In the genomic region with DNA sequence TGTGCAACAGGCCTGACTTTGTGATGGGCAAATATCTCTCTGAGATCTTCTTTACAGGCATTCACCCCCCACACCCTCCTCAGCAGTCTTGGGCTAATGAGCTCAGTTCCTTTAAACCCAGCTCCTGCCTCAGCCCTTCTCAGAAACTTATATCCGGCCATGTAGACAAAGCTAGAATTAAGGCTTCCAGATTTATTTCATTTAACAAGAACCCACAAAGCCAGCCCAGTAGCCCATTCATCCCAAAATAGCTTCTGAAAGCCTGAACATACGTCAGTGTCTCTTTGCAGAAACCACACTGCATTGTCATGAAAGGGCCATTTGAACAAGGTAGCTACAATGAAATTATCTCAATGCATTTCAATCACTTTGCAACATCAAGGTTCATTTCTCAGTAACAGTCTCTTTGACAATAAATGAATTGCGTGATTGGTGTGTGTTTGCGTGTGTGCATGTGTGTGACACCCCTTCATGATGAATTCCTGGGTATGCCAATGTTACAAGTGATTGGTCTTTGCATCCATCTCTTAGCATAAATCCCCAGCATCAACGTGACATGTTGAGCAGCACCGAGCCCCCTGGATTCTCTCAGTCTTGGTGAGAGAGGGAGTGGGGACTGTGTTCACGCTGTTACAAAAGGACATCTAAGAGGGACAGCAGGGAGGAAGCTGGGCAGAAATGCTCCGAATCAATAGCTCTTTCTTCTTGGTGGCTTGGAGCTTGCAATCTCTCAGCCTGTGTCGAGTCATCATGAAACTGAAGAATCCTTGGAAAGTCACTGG, we compare ENCODE assay signal across 17 cellular contexts.
DNase-seq lines count a peak whose midpoint lies in the region; ATAC-seq, FAIRE-seq and TF ChIP-seq lines count a peak whose summit lies in the region.
"Had no signal": no experiment of that assay in that cellular context is flagged by ENCODE, and none has a peak within 500 bp of the region (broad histone marks: within the 10 kb centered on the region; RNA-seq: fewer than 3 reads in every experiment).

No MANE protein-coding gene starts in this region.

- H3K4me3 Mint-ChIP-seq in astrocyte (ENCODE audit: unreplicated experiment) (no peak overlapping the region), glutamatergic neuron (ENCODE audit: unreplicated experiment) (no peak overlapping the region)
- H3K4me3 Mint-ChIP-seq: IgD-negative memory B cell, WTC11 had no signal

- H3K27me3 ChIP-seq in astrocyte (ENCODE audit: insufficient read depth, low read length): no peaks in the 10 kb centered on the region
- peaks cover 0 to 2% (median 0%) of the 10 kb centered on the region in 7 donors for H3K27me3 ChIP-seq in heart right ventricle
- peaks cover 79% of the 10 kb centered on the region for H3K27me3 ChIP-seq in PC-3 (ENCODE audit: low read length)

- DNase-seq in AG10803 (ENCODE audit: low read depth) (peak; percentile 66), astrocyte (ENCODE audit: low read depth) (peak; percentile 12), heart right ventricle (no peak), glutamatergic neuron (no peak), PC-3 (no peak), RPMI8226 (no peak)
- DNase-seq: cortex of kidney, EL, mesendoderm, NCI-H2171 treated with DMSO at 0.1 percent for 48 hours, SHP77 had no signal

- no peak for FAIRE-seq in astrocyte (lab: Jason Lieb, UNC)
- FAIRE-seq: A204.1, H1 had no signal

- H3K27ac Mint-ChIP-seq in astrocyte (ENCODE audit: unreplicated experiment) (no peak overlapping the region), glutamatergic neuron (ENCODE audit: unreplicated experiment) (no peak overlapping the region)
- H3K27ac Mint-ChIP-seq: IgD-negative memory B cell, WTC11 had no signal

- H3K79me2 ChIP-seq in astrocyte (ENCODE audit: insufficient read depth, low read length) (no peaks in the 10 kb centered on the region), PC-3 (ENCODE audit: low read length) (no peaks in the 10 kb centered on the region)

- H3K27me3 Mint-ChIP-seq in astrocyte (ENCODE audit: low read depth, unreplicated experiment) (peaks cover 2% of the 10 kb centered on the region), glutamatergic neuron (ENCODE audit: unreplicated experiment) (peaks cover 8% of the 10 kb centered on the region)

- POLR2A ChIA-PET in PC-3 (lab: Charles Lee; ENCODE audit: unreplicated experiment): no interaction called here

- no peaks in the 10 kb centered on the region for H3F3A ChIP-seq in PC-3 (ENCODE audit: low read length, unreplicated experiment)

- H2AFZ ChIP-seq in astrocyte (ENCODE audit: low read depth, low read length): no peak overlapping the region
- H2AFZ ChIP-seq in PC-3 (ENCODE audit: low read length): no peak overlapping the region

- H3K4me1 Mint-ChIP-seq in astrocyte (ENCODE audit: low read depth, unreplicated experiment) (peaks cover 17% of the 10 kb centered on the region), glutamatergic neuron (ENCODE audit: low read depth, unreplicated experiment) (peaks cover 11% of the 10 kb centered on the region)

- H3K9me2 ChIP-seq in PC-3 (replicated peaks; ENCODE audit: low read length): no peaks in the 10 kb centered on the region

- no peaks in the 10 kb centered on the region for H3K9me3 ChIP-seq in astrocyte (ENCODE audit: insufficient read depth, low read depth, low read length)
- H3K9me3 ChIP-seq in heart right ventricle: no peaks in the 10 kb centered on the region
- H3K9me3 ChIP-seq in PC-3 (ENCODE audit: low read length): no peaks in the 10 kb centered on the region

- H3K4me1 ChIP-seq in astrocyte (ENCODE audit: insufficient read depth, low read length) (no peaks in the 10 kb centered on the region), heart right ventricle (peaks cover 0 to 12% (median 0%) of the 10 kb centered on the region in 9 donors), PC-3 (ENCODE audit: insufficient read depth, low read length) (no peaks in the 10 kb centered on the region)

- H4K20me1 ChIP-seq in astrocyte (ENCODE audit: insufficient read depth, low read length) (no peaks in the 10 kb centered on the region), PC-3 (ENCODE audit: low read length) (no peaks in the 10 kb centered on the region)

- intact Hi-C loops in heart right ventricle (cut with DNase I) (no loop called here), PC-3 (cut with micrococcal nuclease) (no loop called here)

- no TSS peak for BruUV-seq in PC-3 (replicated peaks; lab: Mats Ljungman, UMichigan)

- H3K27ac ChIP-seq in astrocyte (ENCODE audit: low read depth, low read length) (no peak overlapping the region), heart right ventricle (no peak overlapping the region), PC-3 (ENCODE audit: low read length) (no peak overlapping the region)

- 80 to 81% methylated on average over 9 of the region's 9 CpGs for WGBS in heart right ventricle, 2 donors

- no peaks in the 10 kb centered on the region for H3K36me3 Mint-ChIP-seq in astrocyte (ENCODE audit: low read depth, unreplicated experiment)
- H3K36me3 Mint-ChIP-seq in glutamatergic neuron (ENCODE audit: unreplicated experiment): no peaks in the 10 kb centered on the region
- H3K36me3 Mint-ChIP-seq: IgD-negative memory B cell, WTC11 had no signal

- H3K36me3 ChIP-seq in astrocyte (ENCODE audit: insufficient read depth, low read length): no peaks in the 10 kb centered on the region
- H3K36me3 ChIP-seq in heart right ventricle: no peaks in the 10 kb centered on the region
- H3K36me3 ChIP-seq in PC-3 (ENCODE audit: low read depth, low read length): no peaks in the 10 kb centered on the region

- no peak for TF ChIP-seq CTCF in AG10803 (conservative IDR thresholded peaks at IDR 0.05; ENCODE audit: low read length)
- no peak for TF ChIP-seq CTCF in astrocyte (IDR thresholded peaks at IDR 0.05; ENCODE audit: insufficient read depth, low read depth, low read length)
- no peak for TF ChIP-seq CTCF in heart right ventricle (IDR thresholded peaks at IDR 0.05)
- no peak for TF ChIP-seq CTCF in glutamatergic neuron (IDR thresholded peaks at IDR 0.05; ENCODE audit: partially characterized antibody, unreplicated experiment)
- no peak for TF ChIP-seq CTCF in PC-3 (conservative IDR thresholded peaks at IDR 0.05; ENCODE audit: low read depth, low read length)

- peak; percentile 70 for ATAC-seq in GM19328 (IDR thresholded peaks at IDR 0.05; ENCODE audit: unreplicated experiment)
- ATAC-seq in HG02870 (IDR thresholded peaks at IDR 0.05; ENCODE audit: unreplicated experiment): peak; percentile 58
- ATAC-seq in heart right ventricle: no peak
- ATAC-seq in PC-3: no peak

- no peak overlapping the region for H3K9ac ChIP-seq in astrocyte (ENCODE audit: low read length)
- H3K9ac ChIP-seq in PC-3 (ENCODE audit: low read length): no peak overlapping the region

- CTCF ChIA-PET in PC-3 (lab: Charles Lee): no interaction called here

- H3K4me3 ChIP-seq in AG10803 (ENCODE audit: low read length) (no peak overlapping the region), astrocyte (ENCODE audit: insufficient read depth, low read depth, low read length) (no peak overlapping the region), heart right ventricle (no peak overlapping the region), PC-3 (ENCODE audit: low read length) (no peak overlapping the region)

- H3K9me3 Mint-ChIP-seq in astrocyte (ENCODE audit: unreplicated experiment): peaks cover 2% of the 10 kb centered on the region
- H3K9me3 Mint-ChIP-seq in glutamatergic neuron (ENCODE audit: unreplicated experiment): peaks cover 1% of the 10 kb centered on the region

- H3K4me2 ChIP-seq in astrocyte (ENCODE audit: low read length) (no peak overlapping the region), PC-3 (ENCODE audit: low read length) (no peak overlapping the region)

Comparison
In these comparisons a context has a peak if more than half of its experiments do, and no peak if none do; other contexts are left out.
1. DNase-seq: peak in AG10803 (single experiment) and astrocyte (single experiment); none in heart right ventricle (0 of 2), glutamatergic neuron (single experiment), PC-3 (single experiment) and RPMI8226 (single experiment).
2. ATAC-seq: peak in GM19328 (single experiment) and HG02870 (single experiment); none in heart right ventricle (0 of 8) and PC-3 (single experiment).